Comparison of ENCODE assay signal across 8 cellular contexts in genomic region chr3:171770689-171771620, GRCh38. TPM values are rescaled to one million over a fixed set of nuclear protein-coding genes. Genes with fewer than 3 reads are reported as not detected.
A peak's percentile ranks its signal among the peaks of the same experiment; 100 is the strongest.
DNase-seq lines count a peak whose midpoint lies in the region; ATAC-seq and TF ChIP-seq lines count a peak whose summit lies in the region.

No MANE protein-coding gene starts in this region.

- POLR2A ChIA-PET in activated CD8-positive, alpha-beta T cell treated with anti-CD3 and anti-CD28 coated beads for 36 hours (lab: Charles Lee), result interaction anchor here (0.8 kb wide), 1 partner anchor 51 kb away, joined by 3 read pairs; no protein-coding TSS in a partner anchor

- peaks cover 35% of the 10 kb centered on the region for H3K4me1 Mint-ChIP-seq in nephron
- no peaks in the 10 kb centered on the region for H3K4me1 Mint-ChIP-seq in activated CD4-positive, alpha-beta T cell treated with anti-CD3 and anti-CD28 coated beads, Interleukin-2, amount 10 ng/mL, durations not matched to agents 24 days and 14 days
- no peaks in the 10 kb centered on the region for H3K4me1 Mint-ChIP-seq in activated CD8-positive, alpha-beta T cell treated with anti-CD3 and anti-CD28 coated beads for 36 hours (ENCODE audit: low read depth)

- peak overlapping the region; percentile 84 to 94 (median 92) for H3K4me3 Mint-ChIP-seq in nephron
- H3K4me3 Mint-ChIP-seq in activated CD4-positive, alpha-beta T cell treated with anti-CD3 and anti-CD28 coated beads, Interleukin-2, amount 10 ng/mL, durations not matched to agents 24 days and 14 days, result no peak overlapping the region
- H3K4me3 Mint-ChIP-seq in activated CD8-positive, alpha-beta T cell treated with anti-CD3 and anti-CD28 coated beads for 36 hours, result no peak overlapping the region

- no peak for TF ChIP-seq CTCF in nephron (IDR thresholded peaks at IDR 0.05; ENCODE audit: unreplicated experiment in 3 of 3)
- no peak for TF ChIP-seq CTCF in activated CD8-positive, alpha-beta T cell treated with anti-CD3 and anti-CD28 coated beads for 36 hours (IDR thresholded peaks at IDR 0.05)

- H3K27ac Mint-ChIP-seq in nephron, result peak overlapping the region; percentile 81 to 97 (median 96)
- H3K27ac Mint-ChIP-seq in activated CD4-positive, alpha-beta T cell treated with anti-CD3 and anti-CD28 coated beads, Interleukin-2, amount 10 ng/mL, durations not matched to agents 24 days and 14 days, result no peak overlapping the region
- H3K27ac Mint-ChIP-seq in activated CD8-positive, alpha-beta T cell treated with anti-CD3 and anti-CD28 coated beads for 36 hours, result no peak overlapping the region

- intact Hi-C loops in activated CD4-positive, alpha-beta T cell treated with anti-CD3 and anti-CD28 coated beads, Interleukin-2, amount 10 ng/mL, durations not matched to agents 24 days and 14 days (cut with micrococcal nuclease), result loop anchor here (2.0 to 5.0 kb wide), 2 partner anchors 124 to 722 kb away; no protein-coding TSS in a partner anchor
- intact Hi-C loops in activated CD8-positive, alpha-beta T cell treated with anti-CD3 and anti-CD28 coated beads for 36 hours (cut with micrococcal nuclease), result loop anchor here (5.0 kb wide), 1 partner anchor 809 kb away; no protein-coding TSS in a partner anchor

- DNase-seq in EL (peak; percentile 53), RPMI7951 (ENCODE audit: low read depth) (peak; percentile 89), fibroblast of gingiva (ENCODE audit: low read depth) (peak; percentile 80)
- DNase-seq in activated CD4-positive, alpha-beta T cell treated with anti-CD3 and anti-CD28 coated beads, Interleukin-2, amount 10 ng/mL, durations not matched to agents 24 days and 14 days, result no peak
- no peak for DNase-seq in activated CD8-positive, alpha-beta T cell treated with anti-CD3 and anti-CD28 coated beads for 36 hours
- no peak for DNase-seq in stimulated activated naive CD8-positive, alpha-beta T cell treated with anti-CD3 and anti-CD28 coated beads, Interleukin-15, Interleukin-2, amounts not matched to agents 100 U/mL and 50 U/mL, for 24 hours

- H3K9me3 Mint-ChIP-seq in nephron, result no peaks in the 10 kb centered on the region
- H3K9me3 Mint-ChIP-seq in activated CD4-positive, alpha-beta T cell treated with anti-CD3 and anti-CD28 coated beads, Interleukin-2, amount 10 ng/mL, durations not matched to agents 24 days and 14 days, result no peaks in the 10 kb centered on the region
- H3K9me3 Mint-ChIP-seq in activated CD8-positive, alpha-beta T cell treated with anti-CD3 and anti-CD28 coated beads for 36 hours, result no peaks in the 10 kb centered on the region

- no peaks in the 10 kb centered on the region for H3K27me3 Mint-ChIP-seq in nephron (ENCODE audit: low read depth)
- peaks cover 25% of the 10 kb centered on the region for H3K27me3 Mint-ChIP-seq in activated CD4-positive, alpha-beta T cell treated with anti-CD3 and anti-CD28 coated beads, Interleukin-2, amount 10 ng/mL, durations not matched to agents 24 days and 14 days
- peaks cover 6% of the 10 kb centered on the region for H3K27me3 Mint-ChIP-seq in activated CD8-positive, alpha-beta T cell treated with anti-CD3 and anti-CD28 coated beads for 36 hours

- no peaks in the 10 kb centered on the region for H3K36me3 Mint-ChIP-seq in nephron (ENCODE audit: low read depth)
- H3K36me3 Mint-ChIP-seq in activated CD4-positive, alpha-beta T cell treated with anti-CD3 and anti-CD28 coated beads, Interleukin-2, amount 10 ng/mL, durations not matched to agents 24 days and 14 days (ENCODE audit: low read depth), result no peaks in the 10 kb centered on the region
- no peaks in the 10 kb centered on the region for H3K36me3 Mint-ChIP-seq in activated CD8-positive, alpha-beta T cell treated with anti-CD3 and anti-CD28 coated beads for 36 hours (ENCODE audit: low read depth)

- CTCF ChIA-PET in activated CD8-positive, alpha-beta T cell treated with anti-CD3 and anti-CD28 coated beads for 36 hours (lab: Charles Lee), result interaction anchor here (0.7 to 2.8 kb wide), 17 partner anchors 9 to 806 kb away, joined by 3 to 23 read pairs (median 11); no protein-coding TSS in a partner anchor

- peak; percentile 44 for ATAC-seq in HG03442 (IDR thresholded peaks at IDR 0.05; ENCODE audit: unreplicated experiment)
- no peak for ATAC-seq in activated CD8-positive, alpha-beta T cell treated with anti-CD3 and anti-CD28 coated beads for 36 hours
- ATAC-seq in stimulated activated naive CD8-positive, alpha-beta T cell treated with anti-CD3 and anti-CD28 coated beads, Interleukin-15, Interleukin-2, amounts not matched to agents 100 U/mL and 50 U/mL, for 24 hours, result no peak

RNA-seq across cellular contexts. Expression of gene PLD1, which starts 39.3 kb away (rescaled TPM):
- 9.7 and 10.9 TPM in 2 replicates for total RNA-seq in RPMI7951 (2014; rRNA removed; shearing (Covaris generic))
- total RNA-seq in activated CD4-positive, alpha-beta T cell treated with anti-CD3 and anti-CD28 coated beads, Interleukin-2, amount 10 ng/mL, durations not matched to agents 24 days and 14 days, result 0.09 TPM in 1 of 2 replicates, not detected in the other
- total RNA-seq in activated CD8-positive, alpha-beta T cell treated with anti-CD3 and anti-CD28 coated beads for 36 hours, result 1 to 10 TPM in 1 of 2 experiments, under 1 TPM in 1; 0.86 to 1.2 TPM

Comparison
In these comparisons a context has a peak if more than half of its experiments do, and no peak if none do; other contexts are left out.
1. DNase-seq: peak in EL (single experiment), RPMI7951 (single experiment) and fibroblast of gingiva (single experiment); none in activated CD4-positive, alpha-beta T cell treated with anti-CD3 and anti-CD28 coated beads, Interleukin-2, amount 10 ng/mL, durations not matched to agents 24 days and 14 days (single experiment), activated CD8-positive, alpha-beta T cell treated with anti-CD3 and anti-CD28 coated beads for 36 hours (single experiment) and stimulated activated naive CD8-positive, alpha-beta T cell treated with anti-CD3 and anti-CD28 coated beads, Interleukin-15, Interleukin-2, amounts not matched to agents 100 U/mL and 50 U/mL, for 24 hours (single experiment).
2. H3K27ac Mint-ChIP-seq: peak in nephron (3 of 3); none in activated CD4-positive, alpha-beta T cell treated with anti-CD3 and anti-CD28 coated beads, Interleukin-2, amount 10 ng/mL, durations not matched to agents 24 days and 14 days (single experiment) and activated CD8-positive, alpha-beta T cell treated with anti-CD3 and anti-CD28 coated beads for 36 hours (single experiment).
3. H3K4me3 Mint-ChIP-seq: peak in nephron (3 of 3); none in activated CD4-positive, alpha-beta T cell treated with anti-CD3 and anti-CD28 coated beads, Interleukin-2, amount 10 ng/mL, durations not matched to agents 24 days and 14 days (single experiment) and activated CD8-positive, alpha-beta T cell treated with anti-CD3 and anti-CD28 coated beads for 36 hours (single experiment).